Comparison of ENCODE assay signal across 1 cellular context in the genomic region with DNA sequence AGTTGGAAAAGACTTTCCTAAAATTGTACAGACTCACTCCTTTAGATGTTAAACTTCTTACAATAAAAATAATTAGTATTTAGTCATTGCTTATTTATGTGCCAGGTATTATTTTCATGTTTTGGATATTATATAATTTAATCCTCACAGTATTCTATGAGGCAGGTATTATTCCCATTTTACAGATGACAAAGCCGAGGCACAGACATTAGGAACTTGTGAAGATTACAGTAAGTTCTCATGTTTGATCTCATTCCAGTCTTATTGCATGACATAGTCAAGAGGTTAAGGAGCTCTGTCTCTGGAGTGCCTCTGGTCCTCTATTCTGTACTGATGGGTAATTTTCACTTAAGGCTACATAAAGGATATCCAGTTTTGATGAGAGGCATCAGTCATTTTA.
TF ChIP-seq lines count a peak whose summit lies in the region.

No MANE protein-coding gene starts in this region.

TF ChIP-seq in GM12878, 131 proteins besides CTCF, POLR2A, EP300 and RAD21:
- TF ChIP-seq, protein P1, sequence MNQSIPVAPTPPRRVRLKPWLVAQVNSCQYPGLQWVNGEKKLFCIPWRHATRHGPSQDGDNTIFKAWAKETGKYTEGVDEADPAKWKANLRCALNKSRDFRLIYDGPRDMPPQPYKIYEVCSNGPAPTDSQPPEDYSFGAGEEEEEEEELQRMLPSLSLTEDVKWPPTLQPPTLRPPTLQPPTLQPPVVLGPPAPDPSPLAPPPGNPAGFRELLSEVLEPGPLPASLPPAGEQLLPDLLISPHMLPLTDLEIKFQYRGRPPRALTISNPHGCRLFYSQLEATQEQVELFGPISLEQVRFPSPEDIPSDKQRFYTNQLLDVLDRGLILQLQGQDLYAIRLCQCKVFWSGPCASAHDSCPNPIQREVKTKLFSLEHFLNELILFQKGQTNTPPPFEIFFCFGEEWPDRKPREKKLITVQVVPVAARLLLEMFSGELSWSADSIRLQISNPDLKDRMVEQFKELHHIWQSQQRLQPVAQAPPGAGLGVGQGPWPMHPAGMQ (IDR thresholded peaks at IDR 0.05; ENCODE audit: borderline replicate concordance), result no peak
- TF ChIP-seq, protein P2, sequence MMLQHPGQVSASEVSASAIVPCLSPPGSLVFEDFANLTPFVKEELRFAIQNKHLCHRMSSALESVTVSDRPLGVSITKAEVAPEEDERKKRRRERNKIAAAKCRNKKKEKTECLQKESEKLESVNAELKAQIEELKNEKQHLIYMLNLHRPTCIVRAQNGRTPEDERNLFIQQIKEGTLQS (IDR thresholded peaks at IDR 0.05; ENCODE audit: borderline replicate concordance, extremely low read depth, low read depth, low read length), result no peak
- TF ChIP-seq RELA (IDR thresholded peaks at IDR 0.05; ENCODE audit: borderline replicate concordance, partially characterized antibody) (no peak), NR2C2 (IDR thresholded peaks at IDR 0.05; ENCODE audit: borderline replicate concordance, control insufficient read depth, insufficient read length, low read depth) (no peak), ETV6 (conservative IDR thresholded peaks at IDR 0.05 in 1 of 2, IDR thresholded peaks at IDR 0.05 in 1 of 2; ENCODE audit: borderline replicate concordance in 1 of 2, low read depth in 1 of 2) (no peak), FOXK2 (IDR thresholded peaks at IDR 0.05) (no peak), CHD2 (IDR thresholded peaks at IDR 0.05; ENCODE audit: borderline replicate concordance, low read depth, low read length) (no peak)
- TF ChIP-seq, protein P3, sequence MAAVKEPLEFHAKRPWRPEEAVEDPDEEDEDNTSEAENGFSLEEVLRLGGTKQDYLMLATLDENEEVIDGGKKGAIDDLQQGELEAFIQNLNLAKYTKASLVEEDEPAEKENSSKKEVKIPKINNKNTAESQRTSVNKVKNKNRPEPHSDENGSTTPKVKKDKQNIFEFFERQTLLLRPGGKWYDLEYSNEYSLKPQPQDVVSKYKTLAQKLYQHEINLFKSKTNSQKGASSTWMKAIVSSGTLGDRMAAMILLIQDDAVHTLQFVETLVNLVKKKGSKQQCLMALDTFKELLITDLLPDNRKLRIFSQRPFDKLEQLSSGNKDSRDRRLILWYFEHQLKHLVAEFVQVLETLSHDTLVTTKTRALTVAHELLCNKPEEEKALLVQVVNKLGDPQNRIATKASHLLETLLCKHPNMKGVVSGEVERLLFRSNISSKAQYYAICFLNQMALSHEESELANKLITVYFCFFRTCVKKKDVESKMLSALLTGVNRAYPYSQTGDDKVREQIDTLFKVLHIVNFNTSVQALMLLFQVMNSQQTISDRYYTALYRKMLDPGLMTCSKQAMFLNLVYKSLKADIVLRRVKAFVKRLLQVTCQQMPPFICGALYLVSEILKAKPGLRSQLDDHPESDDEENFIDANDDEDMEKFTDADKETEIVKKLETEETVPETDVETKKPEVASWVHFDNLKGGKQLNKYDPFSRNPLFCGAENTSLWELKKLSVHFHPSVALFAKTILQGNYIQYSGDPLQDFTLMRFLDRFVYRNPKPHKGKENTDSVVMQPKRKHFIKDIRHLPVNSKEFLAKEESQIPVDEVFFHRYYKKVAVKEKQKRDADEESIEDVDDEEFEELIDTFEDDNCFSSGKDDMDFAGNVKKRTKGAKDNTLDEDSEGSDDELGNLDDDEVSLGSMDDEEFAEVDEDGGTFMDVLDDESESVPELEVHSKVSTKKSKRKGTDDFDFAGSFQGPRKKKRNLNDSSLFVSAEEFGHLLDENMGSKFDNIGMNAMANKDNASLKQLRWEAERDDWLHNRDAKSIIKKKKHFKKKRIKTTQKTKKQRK (IDR thresholded peaks at IDR 0.05; ENCODE audit: low read depth, low read length), result no peak
